Comparison of ENCODE assay signal across 10 cellular contexts in genomic region chr9:86280580-86280979, GRCh38. TPM values are rescaled to one million over a fixed set of nuclear protein-coding genes. Genes with fewer than 3 reads are reported as not detected.
DNase-seq lines count a peak whose midpoint lies in the region; ATAC-seq, FAIRE-seq and TF ChIP-seq lines count a peak whose summit lies in the region.
"Had no signal": no experiment of that assay in that cellular context is flagged by ENCODE, and none has a peak within 500 bp of the region (broad histone marks: within the 10 kb centered on the region; RNA-seq: fewer than 3 reads in every experiment).

No MANE protein-coding gene starts in this region.

- TF ChIP-seq CTCF in DND-41 (IDR thresholded peaks at IDR 0.05; ENCODE audit: borderline replicate concordance, extremely low read depth, low read length, poor library complexity, severe bottlenecking) = no peak
- no peak for TF ChIP-seq CTCF in LNCaP clone FGC (IDR thresholded peaks at IDR 0.05; ENCODE audit: control insufficient read depth, extremely low read depth, insufficient read depth)
- no peak for TF ChIP-seq CTCF in neural cell (IDR thresholded peaks at IDR 0.05; ENCODE audit: poor library complexity, severe bottlenecking)

- no peak for FAIRE-seq in GM12891 (lab: Jason Lieb, UNC)

- H3K27ac Mint-ChIP-seq in central memory CD8-positive, alpha-beta T cell (ENCODE audit: low read depth) = peak overlapping the region; percentile 16

- H3K9me3 ChIP-seq in DND-41 (ENCODE audit: insufficient read depth, low read length, severe bottlenecking) (no peaks in the 10 kb centered on the region), neural cell (ENCODE audit: low read length) (no peaks in the 10 kb centered on the region)

- H3K4me2 ChIP-seq in DND-41 (ENCODE audit: insufficient read depth, low read length) (peak overlapping the region; percentile 97), neural cell (ENCODE audit: low read length) (peak overlapping the region; percentile 91)

- H3K4me3 ChIP-seq in DND-41 (ENCODE audit: low read depth in 1 of 2, low read length in 2 of 2) = peak overlapping the region in 1 of 2 experiments; percentile 100; a peak in 3 of 4 replicates
- H3K4me3 ChIP-seq in LNCaP clone FGC (ENCODE audit: low read depth, low read length) = peak overlapping the region; percentile 76
- H3K4me3 ChIP-seq in neural cell (ENCODE audit: low read length) = peak overlapping the region; percentile 99

- peak overlapping the region; percentile 95 for H3K4me3 Mint-ChIP-seq in central memory CD8-positive, alpha-beta T cell

- no peak for TF ChIP-seq EP300 in neural cell (conservative IDR thresholded peaks at IDR 0.05; ENCODE audit: poor library complexity, severe bottlenecking)

- H3K9ac ChIP-seq in DND-41 (ENCODE audit: low read depth, low read length) (peak overlapping the region; percentile 96), neural cell (ENCODE audit: low read length) (peak overlapping the region; percentile 96)

- H4K20me1 ChIP-seq in DND-41 (ENCODE audit: insufficient read depth, low read length) = peaks cover 12% of the 10 kb centered on the region; the same call in 1 of the 2 replicates
- no peaks in the 10 kb centered on the region for H4K20me1 ChIP-seq in neural cell (ENCODE audit: insufficient read depth)

- H3K4me1 ChIP-seq in DND-41 (ENCODE audit: insufficient read depth, low read length) = peaks cover 29% of the 10 kb centered on the region

- peaks cover 38% of the 10 kb centered on the region for H3K4me1 Mint-ChIP-seq in central memory CD8-positive, alpha-beta T cell

- H3K36me3 Mint-ChIP-seq in central memory CD8-positive, alpha-beta T cell (ENCODE audit: insufficient read depth) = peaks cover 19% of the 10 kb centered on the region

- ATAC-seq in DND-41 (ENCODE audit: insufficient read depth, low read depth) (no peak), GM18502 (IDR thresholded peaks at IDR 0.05; ENCODE audit: poor library complexity, unreplicated experiment) (no peak)
- no peak for ATAC-seq in central memory CD8-positive, alpha-beta T cell (replicated peaks; ENCODE audit: extremely low read depth, poor library complexity, severe bottlenecking)
- ATAC-seq: left lobe of liver had no signal

- no peaks in the 10 kb centered on the region for H3F3A ChIP-seq in neural cell (ENCODE audit: insufficient read depth, low read length, poor library complexity, severe bottlenecking)

- no peaks in the 10 kb centered on the region for H3K9me2 ChIP-seq in neural cell (ENCODE audit: insufficient read depth, low read length)

- TF ChIP-seq RAD21 in neural cell (conservative IDR thresholded peaks at IDR 0.05) = no peak

- 0 out of 2 replicates have a peak overlapping the region, but pooled peaks have one; percentile 20 for H3K27ac ChIP-seq in DND-41 (ENCODE audit: low read length)
- no peak overlapping the region for H3K27ac ChIP-seq in neural cell (ENCODE audit: low read length)

- H2AFZ ChIP-seq in DND-41 (ENCODE audit: low read depth, low read length) = no peak overlapping the region
- no peak overlapping the region for H2AFZ ChIP-seq in neural cell (ENCODE audit: low read depth, low read length)

- no peaks in the 10 kb centered on the region for H3K9me3 Mint-ChIP-seq in central memory CD8-positive, alpha-beta T cell

- no peaks in the 10 kb centered on the region for H3K27me3 ChIP-seq in DND-41 (ENCODE audit: insufficient read depth, low read length, poor library complexity)
- no peaks in the 10 kb centered on the region for H3K27me3 ChIP-seq in neural cell (ENCODE audit: insufficient read depth, low read depth, low read length)

- H3K36me3 ChIP-seq in DND-41 (ENCODE audit: insufficient read depth, low read length) (peaks cover 11% of the 10 kb centered on the region), neural cell (ENCODE audit: insufficient read depth, low read length) (no peaks in the 10 kb centered on the region)

- H3K27me3 Mint-ChIP-seq in central memory CD8-positive, alpha-beta T cell = no peaks in the 10 kb centered on the region

- no peak for TF ChIP-seq POLR2A in GM12891 (IDR thresholded peaks at IDR 0.05; ENCODE audit: low read depth, low read length)

- DNase-seq in DND-41 (no peak), LNCaP clone FGC (ENCODE audit: low read depth) (no peak), GM12891 (ENCODE audit: insufficient read length, low spot score) (no peak), NCI-H2029 (lab: John Stamatoyannopoulos, UW) (no peak)
- no peak for DNase-seq in central memory CD8-positive, alpha-beta T cell (ENCODE audit: low spot score in 2 of 2)
- no peak for DNase-seq in activated effector memory CD4-positive, alpha-beta T cell treated with anti-CD3 and anti-CD28 coated beads, Interleukin-2, amount 50 U/mL, for 16 hours
- DNase-seq: stimulated activated CD4-positive, alpha-beta T cell treated with anti-CD3 and anti-CD28 coated beads, Interleukin-12 subunit alpha, Interleukin-12 subunit beta, amount 100 ng/mL, for 4 hours had no signal

- H3K79me2 ChIP-seq in DND-41 (ENCODE audit: insufficient read depth, low read length) = peaks cover 62% of the 10 kb centered on the region
- H3K79me2 ChIP-seq in neural cell (replicated peaks; ENCODE audit: insufficient read depth, low read length) = peaks cover 56% of the 10 kb centered on the region

TF ChIP-seq in neural cell, 6 proteins besides CTCF, POLR2A, EP300 and RAD21:
- TF ChIP-seq POLR2AphosphoS5 (IDR thresholded peaks at IDR 0.05) = no peak
TF ChIP-seq in neural cell: peak in this region for 0.

TF ChIP-seq in GM12891, 5 proteins besides CTCF, POLR2A, EP300 and RAD21:
- TF ChIP-seq POU2F2 (IDR thresholded peaks at IDR 0.05; ENCODE audit: low read depth, low read length) (no peak), TAF1 (IDR thresholded peaks at IDR 0.05; ENCODE audit: low read depth, low read length) (no peak), PAX5 (IDR thresholded peaks at IDR 0.05; ENCODE audit: insufficient read depth, low read length, severe bottlenecking) (no peak), POLR2AphosphoS5 (IDR thresholded peaks at IDR 0.05; ENCODE audit: low read depth, low read length) (no peak), SPI1 (IDR thresholded peaks at IDR 0.05; ENCODE audit: low read depth, low read length) (no peak)

RNA-seq across cellular contexts. Expression of gene ISCA1, which starts 1.8 kb away (rescaled TPM):
- polyA plus RNA-seq in neural cell = 119 and 141 TPM in 2 replicates
- polyA minus RNA-seq in neural cell = 78.6 and 84.7 TPM in 2 replicates
- 13.4 TPM for polyA plus RNA-seq in GM12891 (2012; ENCODE audit: low read depth, missing spikeins)

RNA-seq across cellular contexts. Expression of gene C9orf153, which starts 21.1 kb away (rescaled TPM):
- polyA plus RNA-seq in neural cell = not detected in 2 replicates
- polyA minus RNA-seq in neural cell = 0.46 TPM in 1 of 2 replicates, not detected in the other
- 0.33 TPM for polyA plus RNA-seq in GM12891 (2012; ENCODE audit: low read depth, missing spikeins)
